ENCODE assay signal across 1 cellular context in the genomic region with DNA sequence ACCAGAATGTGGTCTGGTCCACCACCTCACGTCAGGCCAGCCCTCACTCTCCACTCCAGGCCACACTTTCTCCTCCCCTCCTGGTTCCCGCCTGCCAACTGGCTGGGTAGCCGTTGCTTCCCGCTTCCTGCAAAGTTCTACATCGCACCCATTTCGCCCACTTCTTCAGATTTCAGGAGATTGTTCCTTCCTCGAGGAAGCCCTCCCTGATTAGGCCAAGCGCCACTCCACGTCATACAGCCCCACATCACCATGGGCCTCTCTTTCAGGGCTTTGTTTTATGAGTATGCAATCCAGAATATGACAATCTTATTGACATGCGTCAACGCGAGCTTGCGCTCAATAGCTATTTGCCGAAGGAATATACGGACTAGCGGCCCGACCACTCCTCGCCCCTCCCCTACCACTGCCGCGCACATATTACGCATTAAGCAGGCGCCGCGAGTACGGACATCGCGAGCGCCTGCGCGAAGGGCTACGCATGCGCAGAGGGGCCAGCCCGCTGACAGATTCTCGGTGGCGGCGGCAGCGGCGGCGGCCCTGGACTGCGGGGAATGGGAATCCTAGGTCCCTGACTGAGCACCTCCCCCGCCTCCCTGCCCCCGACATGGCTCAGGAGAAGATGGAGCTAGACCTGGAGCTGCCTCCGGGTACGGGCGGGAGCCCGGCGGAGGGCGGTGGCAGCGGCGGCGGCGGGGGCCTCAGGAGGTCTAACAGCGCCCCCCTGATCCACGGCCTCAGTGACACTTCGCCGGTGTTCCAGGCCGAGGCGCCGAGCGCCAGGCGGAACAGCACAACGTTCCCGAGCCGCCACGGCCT.
TF ChIP-seq lines count a peak whose summit lies in the region.

No MANE protein-coding gene starts in this region.

TF ChIP-seq in HepG2, 621 proteins besides CTCF, POLR2A, EP300 and RAD21 (continued from another document and continues in another):
- TF ChIP-seq, protein P1, sequence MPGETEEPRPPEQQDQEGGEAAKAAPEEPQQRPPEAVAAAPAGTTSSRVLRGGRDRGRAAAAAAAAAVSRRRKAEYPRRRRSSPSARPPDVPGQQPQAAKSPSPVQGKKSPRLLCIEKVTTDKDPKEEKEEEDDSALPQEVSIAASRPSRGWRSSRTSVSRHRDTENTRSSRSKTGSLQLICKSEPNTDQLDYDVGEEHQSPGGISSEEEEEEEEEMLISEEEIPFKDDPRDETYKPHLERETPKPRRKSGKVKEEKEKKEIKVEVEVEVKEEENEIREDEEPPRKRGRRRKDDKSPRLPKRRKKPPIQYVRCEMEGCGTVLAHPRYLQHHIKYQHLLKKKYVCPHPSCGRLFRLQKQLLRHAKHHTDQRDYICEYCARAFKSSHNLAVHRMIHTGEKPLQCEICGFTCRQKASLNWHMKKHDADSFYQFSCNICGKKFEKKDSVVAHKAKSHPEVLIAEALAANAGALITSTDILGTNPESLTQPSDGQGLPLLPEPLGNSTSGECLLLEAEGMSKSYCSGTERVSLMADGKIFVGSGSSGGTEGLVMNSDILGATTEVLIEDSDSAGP (CRISPR knock-in tag; IDR thresholded peaks at IDR 0.05; ENCODE audit: borderline replicate concordance): peak; percentile 96
- TF ChIP-seq FIP1L1 (IDR thresholded peaks at IDR 0.05; ENCODE audit: borderline replicate concordance, insufficient read depth, low read depth, low read length) (peak; percentile 87; the same call in 1 of the 2 replicates), PHF20 (CRISPR knock-in tag; IDR thresholded peaks at IDR 0.05) (peak; percentile 96), MAFK (conservative IDR thresholded peaks at IDR 0.05 in 1 of 2, IDR thresholded peaks at IDR 0.05 in 1 of 2; ENCODE audit: low read length in 2 of 2) (no peak), NCOR1 (IDR thresholded peaks at IDR 0.05; ENCODE audit: borderline replicate concordance, low read length) (no peak), ZNF563 (CRISPR knock-in tag; IDR thresholded peaks at IDR 0.05) (0 out of 2 replicates have a peak, but pooled peaks have one; percentile 13), SNAPC2 (CRISPR knock-in tag; IDR thresholded peaks at IDR 0.05) (peak; percentile 51; the same call in 1 of the 2 replicates), DMAP1 (CRISPR knock-in tag; IDR thresholded peaks at IDR 0.05) (peak; percentile 78; the same call in 1 of the 2 replicates), NPAS2 (CRISPR knock-in tag; IDR thresholded peaks at IDR 0.05; ENCODE audit: borderline replicate concordance) (no peak), ZNF572 (CRISPR knock-in tag; IDR thresholded peaks at IDR 0.05) (no peak), ZNF557 (CRISPR knock-in tag; IDR thresholded peaks at IDR 0.05) (no peak), IRX3 (CRISPR knock-in tag; IDR thresholded peaks at IDR 0.05; ENCODE audit: borderline replicate concordance, low read depth) (no peak; the same call in 1 of the 2 replicates), AGO1 (IDR thresholded peaks at IDR 0.05; ENCODE audit: low read depth, low read length, poor library complexity, severe bottlenecking) (no peak), CBFB (CRISPR knock-in tag; IDR thresholded peaks at IDR 0.05) (no peak), ZNF12 (CRISPR knock-in tag; IDR thresholded peaks at IDR 0.05) (no peak), HNF4A (CRISPR knock-in tag; IDR thresholded peaks at IDR 0.05) (0 out of 2 replicates have a peak, but pooled peaks have one; percentile 6), RFX5 (IDR thresholded peaks at IDR 0.05; ENCODE audit: low read depth, low read length) (0 out of 2 replicates have a peak, but pooled peaks have one; percentile 37), GTF2F1 (IDR thresholded peaks at IDR 0.05; ENCODE audit: low read length) (0 out of 2 replicates have a peak, but pooled peaks have one; percentile 21), NFRKB (IDR thresholded peaks at IDR 0.05) (no peak), ZNF136 (CRISPR knock-in tag; IDR thresholded peaks at IDR 0.05; ENCODE audit: low read depth) (0 out of 2 replicates have a peak, but pooled peaks have one; percentile 45), NFKBIZ (CRISPR knock-in tag; IDR thresholded peaks at IDR 0.05) (no peak), NR3C1 (CRISPR knock-in tag; IDR thresholded peaks at IDR 0.05) (no peak), MTA3 (CRISPR knock-in tag; IDR thresholded peaks at IDR 0.05) (no peak), CBX5 (CRISPR knock-in tag; IDR thresholded peaks at IDR 0.05; ENCODE audit: borderline replicate concordance) (peak; percentile 70; the same call in 1 of the 2 replicates)
- TF ChIP-seq, protein P2, sequence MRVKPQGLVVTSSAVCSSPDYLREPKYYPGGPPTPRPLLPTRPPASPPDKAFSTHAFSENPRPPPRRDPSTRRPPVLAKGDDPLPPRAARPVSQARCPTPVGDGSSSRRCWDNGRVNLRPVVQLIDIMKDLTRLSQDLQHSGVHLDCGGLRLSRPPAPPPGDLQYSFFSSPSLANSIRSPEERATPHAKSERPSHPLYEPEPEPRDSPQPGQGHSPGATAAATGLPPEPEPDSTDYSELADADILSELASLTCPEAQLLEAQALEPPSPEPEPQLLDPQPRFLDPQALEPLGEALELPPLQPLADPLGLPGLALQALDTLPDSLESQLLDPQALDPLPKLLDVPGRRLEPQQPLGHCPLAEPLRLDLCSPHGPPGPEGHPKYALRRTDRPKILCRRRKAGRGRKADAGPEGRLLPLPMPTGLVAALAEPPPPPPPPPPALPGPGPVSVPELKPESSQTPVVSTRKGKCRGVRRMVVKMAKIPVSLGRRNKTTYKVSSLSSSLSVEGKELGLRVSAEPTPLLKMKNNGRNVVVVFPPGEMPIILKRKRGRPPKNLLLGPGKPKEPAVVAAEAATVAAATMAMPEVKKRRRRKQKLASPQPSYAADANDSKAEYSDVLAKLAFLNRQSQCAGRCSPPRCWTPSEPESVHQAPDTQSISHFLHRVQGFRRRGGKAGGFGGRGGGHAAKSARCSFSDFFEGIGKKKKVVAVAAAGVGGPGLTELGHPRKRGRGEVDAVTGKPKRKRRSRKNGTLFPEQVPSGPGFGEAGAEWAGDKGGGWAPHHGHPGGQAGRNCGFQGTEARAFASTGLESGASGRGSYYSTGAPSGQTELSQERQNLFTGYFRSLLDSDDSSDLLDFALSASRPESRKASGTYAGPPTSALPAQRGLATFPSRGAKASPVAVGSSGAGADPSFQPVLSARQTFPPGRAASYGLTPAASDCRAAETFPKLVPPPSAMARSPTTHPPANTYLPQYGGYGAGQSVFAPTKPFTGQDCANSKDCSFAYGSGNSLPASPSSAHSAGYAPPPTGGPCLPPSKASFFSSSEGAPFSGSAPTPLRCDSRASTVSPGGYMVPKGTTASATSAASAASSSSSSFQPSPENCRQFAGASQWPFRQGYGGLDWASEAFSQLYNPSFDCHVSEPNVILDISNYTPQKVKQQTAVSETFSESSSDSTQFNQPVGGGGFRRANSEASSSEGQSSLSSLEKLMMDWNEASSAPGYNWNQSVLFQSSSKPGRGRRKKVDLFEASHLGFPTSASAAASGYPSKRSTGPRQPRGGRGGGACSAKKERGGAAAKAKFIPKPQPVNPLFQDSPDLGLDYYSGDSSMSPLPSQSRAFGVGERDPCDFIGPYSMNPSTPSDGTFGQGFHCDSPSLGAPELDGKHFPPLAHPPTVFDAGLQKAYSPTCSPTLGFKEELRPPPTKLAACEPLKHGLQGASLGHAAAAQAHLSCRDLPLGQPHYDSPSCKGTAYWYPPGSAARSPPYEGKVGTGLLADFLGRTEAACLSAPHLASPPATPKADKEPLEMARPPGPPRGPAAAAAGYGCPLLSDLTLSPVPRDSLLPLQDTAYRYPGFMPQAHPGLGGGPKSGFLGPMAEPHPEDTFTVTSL (CRISPR knock-in tag; IDR thresholded peaks at IDR 0.05; ENCODE audit: borderline replicate concordance): no peak
- TF ChIP-seq, protein P3, sequence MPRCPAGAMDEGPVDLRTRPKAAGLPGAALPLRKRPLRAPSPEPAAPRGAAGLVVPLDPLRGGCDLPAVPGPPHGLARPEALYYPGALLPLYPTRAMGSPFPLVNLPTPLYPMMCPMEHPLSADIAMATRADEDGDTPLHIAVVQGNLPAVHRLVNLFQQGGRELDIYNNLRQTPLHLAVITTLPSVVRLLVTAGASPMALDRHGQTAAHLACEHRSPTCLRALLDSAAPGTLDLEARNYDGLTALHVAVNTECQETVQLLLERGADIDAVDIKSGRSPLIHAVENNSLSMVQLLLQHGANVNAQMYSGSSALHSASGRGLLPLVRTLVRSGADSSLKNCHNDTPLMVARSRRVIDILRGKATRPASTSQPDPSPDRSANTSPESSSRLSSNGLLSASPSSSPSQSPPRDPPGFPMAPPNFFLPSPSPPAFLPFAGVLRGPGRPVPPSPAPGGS (CRISPR knock-in tag; IDR thresholded peaks at IDR 0.05): 0 out of 2 replicates have a peak, but pooled peaks have one; percentile 47
- TF ChIP-seq, protein P4, sequence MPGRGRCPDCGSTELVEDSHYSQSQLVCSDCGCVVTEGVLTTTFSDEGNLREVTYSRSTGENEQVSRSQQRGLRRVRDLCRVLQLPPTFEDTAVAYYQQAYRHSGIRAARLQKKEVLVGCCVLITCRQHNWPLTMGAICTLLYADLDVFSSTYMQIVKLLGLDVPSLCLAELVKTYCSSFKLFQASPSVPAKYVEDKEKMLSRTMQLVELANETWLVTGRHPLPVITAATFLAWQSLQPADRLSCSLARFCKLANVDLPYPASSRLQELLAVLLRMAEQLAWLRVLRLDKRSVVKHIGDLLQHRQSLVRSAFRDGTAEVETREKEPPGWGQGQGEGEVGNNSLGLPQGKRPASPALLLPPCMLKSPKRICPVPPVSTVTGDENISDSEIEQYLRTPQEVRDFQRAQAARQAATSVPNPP (CRISPR knock-in tag; IDR thresholded peaks at IDR 0.05): peak; percentile 60; the same call in 1 of the 2 replicates
- TF ChIP-seq, protein P5, sequence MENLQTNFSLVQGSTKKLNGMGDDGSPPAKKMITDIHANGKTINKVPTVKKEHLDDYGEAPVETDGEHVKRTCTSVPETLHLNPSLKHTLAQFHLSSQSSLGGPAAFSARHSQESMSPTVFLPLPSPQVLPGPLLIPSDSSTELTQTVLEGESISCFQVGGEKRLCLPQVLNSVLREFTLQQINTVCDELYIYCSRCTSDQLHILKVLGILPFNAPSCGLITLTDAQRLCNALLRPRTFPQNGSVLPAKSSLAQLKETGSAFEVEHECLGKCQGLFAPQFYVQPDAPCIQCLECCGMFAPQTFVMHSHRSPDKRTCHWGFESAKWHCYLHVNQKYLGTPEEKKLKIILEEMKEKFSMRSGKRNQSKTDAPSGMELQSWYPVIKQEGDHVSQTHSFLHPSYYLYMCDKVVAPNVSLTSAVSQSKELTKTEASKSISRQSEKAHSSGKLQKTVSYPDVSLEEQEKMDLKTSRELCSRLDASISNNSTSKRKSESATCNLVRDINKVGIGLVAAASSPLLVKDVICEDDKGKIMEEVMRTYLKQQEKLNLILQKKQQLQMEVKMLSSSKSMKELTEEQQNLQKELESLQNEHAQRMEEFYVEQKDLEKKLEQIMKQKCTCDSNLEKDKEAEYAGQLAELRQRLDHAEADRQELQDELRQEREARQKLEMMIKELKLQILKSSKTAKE (CRISPR knock-in tag; IDR thresholded peaks at IDR 0.05; ENCODE audit: borderline replicate concordance): no peak
- TF ChIP-seq, protein P6, sequence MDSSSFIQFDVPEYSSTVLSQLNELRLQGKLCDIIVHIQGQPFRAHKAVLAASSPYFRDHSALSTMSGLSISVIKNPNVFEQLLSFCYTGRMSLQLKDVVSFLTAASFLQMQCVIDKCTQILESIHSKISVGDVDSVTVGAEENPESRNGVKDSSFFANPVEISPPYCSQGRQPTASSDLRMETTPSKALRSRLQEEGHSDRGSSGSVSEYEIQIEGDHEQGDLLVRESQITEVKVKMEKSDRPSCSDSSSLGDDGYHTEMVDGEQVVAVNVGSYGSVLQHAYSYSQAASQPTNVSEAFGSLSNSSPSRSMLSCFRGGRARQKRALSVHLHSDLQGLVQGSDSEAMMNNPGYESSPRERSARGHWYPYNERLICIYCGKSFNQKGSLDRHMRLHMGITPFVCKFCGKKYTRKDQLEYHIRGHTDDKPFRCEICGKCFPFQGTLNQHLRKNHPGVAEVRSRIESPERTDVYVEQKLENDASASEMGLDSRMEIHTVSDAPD (CRISPR knock-in tag; IDR thresholded peaks at IDR 0.05): no peak
- TF ChIP-seq, protein P7, sequence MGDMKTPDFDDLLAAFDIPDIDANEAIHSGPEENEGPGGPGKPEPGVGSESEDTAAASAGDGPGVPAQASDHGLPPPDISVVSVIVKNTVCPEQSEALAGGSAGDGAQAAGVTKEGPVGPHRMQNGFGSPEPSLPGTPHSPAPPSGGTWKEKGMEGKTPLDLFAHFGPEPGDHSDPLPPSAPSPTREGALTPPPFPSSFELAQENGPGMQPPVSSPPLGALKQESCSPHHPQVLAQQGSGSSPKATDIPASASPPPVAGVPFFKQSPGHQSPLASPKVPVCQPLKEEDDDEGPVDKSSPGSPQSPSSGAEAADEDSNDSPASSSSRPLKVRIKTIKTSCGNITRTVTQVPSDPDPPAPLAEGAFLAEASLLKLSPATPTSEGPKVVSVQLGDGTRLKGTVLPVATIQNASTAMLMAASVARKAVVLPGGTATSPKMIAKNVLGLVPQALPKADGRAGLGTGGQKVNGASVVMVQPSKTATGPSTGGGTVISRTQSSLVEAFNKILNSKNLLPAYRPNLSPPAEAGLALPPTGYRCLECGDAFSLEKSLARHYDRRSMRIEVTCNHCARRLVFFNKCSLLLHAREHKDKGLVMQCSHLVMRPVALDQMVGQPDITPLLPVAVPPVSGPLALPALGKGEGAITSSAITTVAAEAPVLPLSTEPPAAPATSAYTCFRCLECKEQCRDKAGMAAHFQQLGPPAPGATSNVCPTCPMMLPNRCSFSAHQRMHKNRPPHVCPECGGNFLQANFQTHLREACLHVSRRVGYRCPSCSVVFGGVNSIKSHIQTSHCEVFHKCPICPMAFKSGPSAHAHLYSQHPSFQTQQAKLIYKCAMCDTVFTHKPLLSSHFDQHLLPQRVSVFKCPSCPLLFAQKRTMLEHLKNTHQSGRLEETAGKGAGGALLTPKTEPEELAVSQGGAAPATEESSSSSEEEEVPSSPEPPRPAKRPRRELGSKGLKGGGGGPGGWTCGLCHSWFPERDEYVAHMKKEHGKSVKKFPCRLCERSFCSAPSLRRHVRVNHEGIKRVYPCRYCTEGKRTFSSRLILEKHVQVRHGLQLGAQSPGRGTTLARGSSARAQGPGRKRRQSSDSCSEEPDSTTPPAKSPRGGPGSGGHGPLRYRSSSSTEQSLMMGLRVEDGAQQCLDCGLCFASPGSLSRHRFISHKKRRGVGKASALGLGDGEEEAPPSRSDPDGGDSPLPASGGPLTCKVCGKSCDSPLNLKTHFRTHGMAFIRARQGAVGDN (CRISPR knock-in tag; IDR thresholded peaks at IDR 0.05): peak; percentile 93
- TF ChIP-seq, protein P8, sequence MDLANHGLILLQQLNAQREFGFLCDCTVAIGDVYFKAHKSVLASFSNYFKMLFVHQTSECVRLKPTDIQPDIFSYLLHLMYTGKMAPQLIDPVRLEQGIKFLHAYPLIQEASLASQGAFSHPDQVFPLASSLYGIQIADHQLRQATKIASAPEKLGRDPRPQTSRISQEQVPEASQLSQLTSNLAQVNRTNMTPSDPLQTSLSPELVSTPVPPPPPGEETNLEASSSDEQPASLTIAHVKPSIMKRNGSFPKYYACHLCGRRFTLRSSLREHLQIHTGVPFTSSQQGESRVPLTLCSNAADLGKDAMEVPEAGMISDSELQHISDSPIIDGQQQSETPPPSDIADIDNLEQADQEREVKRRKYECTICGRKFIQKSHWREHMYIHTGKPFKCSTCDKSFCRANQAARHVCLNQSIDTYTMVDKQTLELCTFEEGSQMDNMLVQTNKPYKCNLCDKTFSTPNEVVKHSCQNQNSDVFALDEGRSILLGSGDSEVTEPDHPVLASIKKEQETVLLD (CRISPR knock-in tag; IDR thresholded peaks at IDR 0.05; ENCODE audit: low read depth): no peak
- TF ChIP-seq, protein P9, sequence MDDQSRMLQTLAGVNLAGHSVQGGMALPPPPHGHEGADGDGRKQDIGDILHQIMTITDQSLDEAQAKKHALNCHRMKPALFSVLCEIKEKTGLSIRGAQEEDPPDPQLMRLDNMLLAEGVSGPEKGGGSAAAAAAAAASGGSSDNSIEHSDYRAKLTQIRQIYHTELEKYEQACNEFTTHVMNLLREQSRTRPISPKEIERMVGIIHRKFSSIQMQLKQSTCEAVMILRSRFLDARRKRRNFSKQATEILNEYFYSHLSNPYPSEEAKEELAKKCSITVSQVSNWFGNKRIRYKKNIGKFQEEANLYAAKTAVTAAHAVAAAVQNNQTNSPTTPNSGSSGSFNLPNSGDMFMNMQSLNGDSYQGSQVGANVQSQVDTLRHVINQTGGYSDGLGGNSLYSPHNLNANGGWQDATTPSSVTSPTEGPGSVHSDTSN (CRISPR knock-in tag; IDR thresholded peaks at IDR 0.05; ENCODE audit: borderline replicate concordance): no peak
